In genomic region chr1:1173793-1174415, GRCh38 we compare ENCODE assay signal across 11 cellular contexts. TPM values are rescaled to one million over a fixed set of nuclear protein-coding genes. Genes with fewer than 3 reads are reported as not detected.
DNase-seq lines count a peak whose midpoint lies in the region; ATAC-seq, FAIRE-seq and TF ChIP-seq lines count a peak whose summit lies in the region.
"Had no signal": no experiment of that assay in that cellular context is flagged by ENCODE, and none has a peak within 500 bp of the region (broad histone marks: within the 10 kb centered on the region; RNA-seq: fewer than 3 reads in every experiment).

TSS of gene TTLL10 (plus strand) at chr1:1173880. CDS start at chr1:1179216, 5,336 bp downstream.

- H3K9me3 ChIP-seq in BLaER1: no peaks in the 10 kb centered on the region
- H3K9me3 ChIP-seq in IMR-90 (ENCODE audit: control insufficient read depth, insufficient read depth, low read length): peaks cover 6% of the 10 kb centered on the region
- H3K9me3 ChIP-seq in lower lobe of right lung: no peaks in the 10 kb centered on the region
- H3K9me3 ChIP-seq: Caco-2 had no signal

- 16% methylated on average over 19 of the region's 35 CpGs; no CpG with 5 or more reads in 1 of the 2 experiments for WGBS in IMR-90 (ENCODE audit: extremely low coverage in 2 of 2, insufficient read length in 1 of 2), 2 experiments

- no peak within 1 kb of the TSS for H4K8ac ChIP-seq in IMR-90 (ENCODE audit: low read depth in 2 of 2, low read length in 2 of 2)

- no peak within 1 kb of the TSS for H3K14ac ChIP-seq in IMR-90 (replicated peaks; ENCODE audit: low read depth, low read length)

- no peak for TF ChIP-seq CTCF in IMR-90 (conservative IDR thresholded peaks at IDR 0.05; ENCODE audit: low read depth, low read length)
- TF ChIP-seq CTCF in lower lobe of right lung (IDR thresholded peaks at IDR 0.05): no peak

- H3K27ac ChIP-seq in BLaER1 (peak within 1 kb of the TSS; percentile 35), IMR-90 (ENCODE audit: insufficient read depth, low read length) (no peak within 1 kb of the TSS), lower lobe of right lung (no peak within 1 kb of the TSS)

- TF ChIP-seq RAD21 in IMR-90 (IDR thresholded peaks at IDR 0.05; ENCODE audit: low read length): no peak

- intact Hi-C loops in IMR-90 (cut with micrococcal nuclease): no loop called here
- intact Hi-C loops in lower lobe of right lung (cut with DNase I): no loop called here
- intact Hi-C loops in posterior vena cava (cut with DNase I): no loop called here

- H3K27me3 ChIP-seq in BLaER1 (peaks cover 16% of the 10 kb centered on the region), IMR-90 (ENCODE audit: control insufficient read depth, insufficient read depth, low read length) (peaks cover 72% of the 10 kb centered on the region), lower lobe of right lung (ENCODE audit: low read depth) (peaks cover 69% of the 10 kb centered on the region)

- FAIRE-seq in HTR-8/SVneo (lab: Jason Lieb, UNC): no peak

- no peak within 1 kb of the TSS for H3K4ac ChIP-seq in IMR-90 (ENCODE audit: low read depth, low read length)

- H3K9ac ChIP-seq in BLaER1 (no peak within 1 kb of the TSS; the same call in 1 of the 2 replicates), IMR-90 (ENCODE audit: low read depth, low read length) (no peak within 1 kb of the TSS)

- no peak within 1 kb of the TSS for H3K4me3 Mint-ChIP-seq in activated naive CD8-positive, alpha-beta T cell treated with anti-CD3 and anti-CD28 coated beads for 36 hours
- H3K4me3 Mint-ChIP-seq: activated naive CD4-positive, alpha-beta T cell treated with anti-CD3 and anti-CD28 coated beads, Interleukin-2, amount 50 U/mL, for 24 hours had no signal

- H2AFZ ChIP-seq in IMR-90 (replicated peaks; ENCODE audit: low read length, poor library complexity): peak within 1 kb of the TSS; percentile 32

- CTCF ChIA-PET in IMR-90 (lab: Yijun Ruan, JAX): no interaction called here

- no TSS peak for BruUV-seq in IMR-90 (replicated peaks; lab: Mats Ljungman, UMichigan)

- no peaks in the 10 kb centered on the region for H3K36me3 ChIP-seq in BLaER1
- H3K36me3 ChIP-seq in IMR-90 (ENCODE audit: control insufficient read depth, insufficient read depth, low read length): no peaks in the 10 kb centered on the region
- no peaks in the 10 kb centered on the region for H3K36me3 ChIP-seq in lower lobe of right lung

- DNase-seq in IMR-90: no peak
- peak; percentile 57 for DNase-seq in activated naive CD8-positive, alpha-beta T cell treated with anti-CD3 and anti-CD28 coated beads for 36 hours
- peak; percentile 58 for DNase-seq in lower lobe of right lung
- DNase-seq in NCI-H1694 treated with DMSO at 0.1 percent for 48 hours (lab: John Stamatoyannopoulos, UW): no peak
- DNase-seq in HTR-8/SVneo (ENCODE audit: insufficient read length, low spot score): no peak
- no peak for DNase-seq in posterior vena cava (ENCODE audit: low spot score)
- DNase-seq: MM.1S had no signal

- TF ChIP-seq POLR2A in IMR-90 (IDR thresholded peaks at IDR 0.05; ENCODE audit: low read depth, low read length): no peak

- POLR2A ChIA-PET in IMR-90 (lab: Charles Lee; ENCODE audit: unreplicated experiment): no interaction called here

- H2BK120ac ChIP-seq in IMR-90 (ENCODE audit: low read depth, low read length): no peak within 1 kb of the TSS

- peak within 1 kb of the TSS; percentile 97 for H3K4me2 ChIP-seq in BLaER1
- H3K4me2 ChIP-seq in IMR-90 (ENCODE audit: low read depth, low read length): no peak within 1 kb of the TSS

- no peaks in the 10 kb centered on the region for H3K9me3 Mint-ChIP-seq in activated naive CD8-positive, alpha-beta T cell treated with anti-CD3 and anti-CD28 coated beads for 36 hours
- H3K9me3 Mint-ChIP-seq: activated naive CD4-positive, alpha-beta T cell treated with anti-CD3 and anti-CD28 coated beads, Interleukin-2, amount 50 U/mL, for 24 hours had no signal

- no peak within 1 kb of the TSS for H3K18ac ChIP-seq in IMR-90 (ENCODE audit: low read depth, low read length)

- H3K9me1 ChIP-seq in IMR-90 (ENCODE audit: insufficient read depth, low read length): no peaks in the 10 kb centered on the region

- H3K36me3 Mint-ChIP-seq in activated naive CD8-positive, alpha-beta T cell treated with anti-CD3 and anti-CD28 coated beads for 36 hours: no peaks in the 10 kb centered on the region
- H3K36me3 Mint-ChIP-seq: activated naive CD4-positive, alpha-beta T cell treated with anti-CD3 and anti-CD28 coated beads, Interleukin-2, amount 50 U/mL, for 24 hours had no signal

- no peak within 1 kb of the TSS for H2BK20ac ChIP-seq in IMR-90 (ENCODE audit: low read depth, low read length)

- H2AK5ac ChIP-seq in IMR-90 (ENCODE audit: low read depth, low read length): no peak within 1 kb of the TSS

- H3K4me1 Mint-ChIP-seq in activated naive CD8-positive, alpha-beta T cell treated with anti-CD3 and anti-CD28 coated beads for 36 hours: peaks cover 13% of the 10 kb centered on the region

- H4K5ac ChIP-seq in IMR-90 (ENCODE audit: low read depth, low read length): no peak within 1 kb of the TSS

- no peak within 1 kb of the TSS for H4K91ac ChIP-seq in IMR-90 (ENCODE audit: insufficient read depth, low read depth, low read length)

- peaks cover 12% of the 10 kb centered on the region for H3K27me3 Mint-ChIP-seq in activated naive CD8-positive, alpha-beta T cell treated with anti-CD3 and anti-CD28 coated beads for 36 hours

- H2BK15ac ChIP-seq in IMR-90 (ENCODE audit: low read depth, low read length): no peak within 1 kb of the TSS

- no peaks in the 10 kb centered on the region for H3K79me1 ChIP-seq in IMR-90 (ENCODE audit: low read depth in 1 of 2, low read length in 2 of 2)

- H2BK5ac ChIP-seq in IMR-90 (ENCODE audit: low read depth, low read length, poor library complexity, severe bottlenecking): no peak within 1 kb of the TSS

- H4K20me1 ChIP-seq in BLaER1 (peaks cover 16% of the 10 kb centered on the region), IMR-90 (ENCODE audit: insufficient read depth, low read length) (no peaks in the 10 kb centered on the region; the same call in 1 of the 2 replicates)

- H3K27ac Mint-ChIP-seq in activated naive CD8-positive, alpha-beta T cell treated with anti-CD3 and anti-CD28 coated beads for 36 hours: no peak within 1 kb of the TSS
- H3K27ac Mint-ChIP-seq: activated naive CD4-positive, alpha-beta T cell treated with anti-CD3 and anti-CD28 coated beads, Interleukin-2, amount 50 U/mL, for 24 hours had no signal

- no peak within 1 kb of the TSS for H3K4me3 ChIP-seq in BLaER1
- no peak within 1 kb of the TSS for H3K4me3 ChIP-seq in IMR-90 (ENCODE audit: insufficient read depth, low read depth, low read length)
- H3K4me3 ChIP-seq in lower lobe of right lung: no peak within 1 kb of the TSS

- H2AK9ac ChIP-seq in IMR-90 (replicated peaks; ENCODE audit: low read depth, low read length, poor library complexity): peak within 1 kb of the TSS; percentile 37

- no peak within 1 kb of the TSS for H3K23ac ChIP-seq in IMR-90 (ENCODE audit: low read depth, low read length)

- no peak within 1 kb of the TSS for H3K56ac ChIP-seq in IMR-90 (ENCODE audit: extremely low read depth, insufficient read depth, low read length)

- dilution Hi-C loops in IMR-90 (cut with HindIII; ENCODE audit: low sequenced_read_pairs, unreplicated experiment): no loop called here

- peaks cover 100% of the 10 kb centered on the region for H3K4me1 ChIP-seq in BLaER1
- no peaks in the 10 kb centered on the region for H3K4me1 ChIP-seq in IMR-90 (ENCODE audit: control insufficient read depth, insufficient read depth, low read length)
- no peaks in the 10 kb centered on the region for H3K4me1 ChIP-seq in lower lobe of right lung

- in situ Hi-C loops in IMR-90 (cut with MboI; ENCODE audit: low sequenced_read_pairs): no loop called here

- ATAC-seq in IMR-90 (ENCODE audit: low read depth) (peak; percentile 24; the same call in 1 of the 2 replicates), lower lobe of right lung (no peak), HG02884 (IDR thresholded peaks at IDR 0.05; ENCODE audit: unreplicated experiment) (no peak)

TF ChIP-seq in IMR-90, 13 proteins besides CTCF, POLR2A, EP300 and RAD21:
- no peak for TF ChIP-seq MAFK (IDR thresholded peaks at IDR 0.05; ENCODE audit: low read depth, low read length)

RNA-seq across cellular contexts. Expression of gene TTLL10, which starts in this region (rescaled TPM):
- not detected in 2 replicates for total RNA-seq in IMR-90 (2012; rRNA removed)
- not detected in 2 replicates for polyA plus RNA-seq in IMR-90 (2012; rRNA removed)
- not detected in 2 replicates for polyA plus RNA-seq in IMR-90 (2012; cell fraction: cytosol; rRNA removed)
- polyA plus RNA-seq in IMR-90 (2012; cell fraction: nucleus; rRNA removed; ENCODE audit: low replicate concordance): not detected in 2 replicates
- not detected for total RNA-seq in activated naive CD8-positive, alpha-beta T cell treated with anti-CD3 and anti-CD28 coated beads for 36 hours
- total RNA-seq in lower lobe of right lung: 6.6 TPM
- under 1 TPM in 1 of 2 donors, not detected in 1; 0.19 TPM for total RNA-seq in posterior vena cava

Comparison
In these comparisons a context has a peak if more than half of its experiments do, and no peak if none do; other contexts are left out.
1. Peak in ATAC-seq in IMR-90; RNA of the gene not detected or under 1 TPM.
2. Peak in DNase-seq in activated naive CD8-positive, alpha-beta T cell treated with anti-CD3 and anti-CD28 coated beads for 36 hours; RNA of the gene not detected or under 1 TPM.